ENCODE assay signal across 1 cellular context in genomic region chr18:3623769-3624545, GRCh38.
TF ChIP-seq lines count a peak whose summit lies in the region.

No MANE protein-coding gene starts in this region.

TF ChIP-seq in HepG2, 621 proteins besides CTCF, POLR2A, EP300 and RAD21 (continued from another document):
- TF ChIP-seq ZNF296 (CRISPR knock-in tag; conservative IDR thresholded peaks at IDR 0.05) (no peak), SMAD9 (CRISPR knock-in tag; IDR thresholded peaks at IDR 0.05) (no peak), TMF1 (CRISPR knock-in tag; IDR thresholded peaks at IDR 0.05; ENCODE audit: low read depth) (no peak; the same call in 1 of the 2 replicates), ZKSCAN1 (IDR thresholded peaks at IDR 0.05; ENCODE audit: low read length) (no peak), ZNF556 (CRISPR knock-in tag; IDR thresholded peaks at IDR 0.05; ENCODE audit: borderline replicate concordance) (peak; percentile 88), TOE1 (CRISPR knock-in tag; IDR thresholded peaks at IDR 0.05) (no peak), MXD3 (CRISPR knock-in tag; IDR thresholded peaks at IDR 0.05) (peak; percentile 30; the same call in 1 of the 2 replicates), XBP1 (CRISPR knock-in tag; IDR thresholded peaks at IDR 0.05) (no peak), KAT2B (IDR thresholded peaks at IDR 0.05; ENCODE audit: borderline replicate concordance, low read depth, low read length) (no peak), SOX5 (CRISPR knock-in tag; IDR thresholded peaks at IDR 0.05; ENCODE audit: borderline replicate concordance) (peak; percentile 88), AHDC1 (CRISPR knock-in tag; IDR thresholded peaks at IDR 0.05; ENCODE audit: borderline replicate concordance) (peak; percentile 80), ZNF343 (CRISPR knock-in tag; IDR thresholded peaks at IDR 0.05) (peak; percentile 81), JUND (CRISPR knock-in tag; IDR thresholded peaks at IDR 0.05) (no peak), CREB3 (CRISPR knock-in tag; IDR thresholded peaks at IDR 0.05) (no peak), ZBTB21 (CRISPR knock-in tag; IDR thresholded peaks at IDR 0.05) (peak; percentile 82), ZNF446 (CRISPR knock-in tag; IDR thresholded peaks at IDR 0.05) (0 out of 2 replicates have a peak, but pooled peaks have one; percentile 30), DBP (CRISPR knock-in tag; IDR thresholded peaks at IDR 0.05; ENCODE audit: not compliant biosample characterization) (no peak)
